8 cellular contexts compared by ENCODE assay signal in the genomic region with DNA sequence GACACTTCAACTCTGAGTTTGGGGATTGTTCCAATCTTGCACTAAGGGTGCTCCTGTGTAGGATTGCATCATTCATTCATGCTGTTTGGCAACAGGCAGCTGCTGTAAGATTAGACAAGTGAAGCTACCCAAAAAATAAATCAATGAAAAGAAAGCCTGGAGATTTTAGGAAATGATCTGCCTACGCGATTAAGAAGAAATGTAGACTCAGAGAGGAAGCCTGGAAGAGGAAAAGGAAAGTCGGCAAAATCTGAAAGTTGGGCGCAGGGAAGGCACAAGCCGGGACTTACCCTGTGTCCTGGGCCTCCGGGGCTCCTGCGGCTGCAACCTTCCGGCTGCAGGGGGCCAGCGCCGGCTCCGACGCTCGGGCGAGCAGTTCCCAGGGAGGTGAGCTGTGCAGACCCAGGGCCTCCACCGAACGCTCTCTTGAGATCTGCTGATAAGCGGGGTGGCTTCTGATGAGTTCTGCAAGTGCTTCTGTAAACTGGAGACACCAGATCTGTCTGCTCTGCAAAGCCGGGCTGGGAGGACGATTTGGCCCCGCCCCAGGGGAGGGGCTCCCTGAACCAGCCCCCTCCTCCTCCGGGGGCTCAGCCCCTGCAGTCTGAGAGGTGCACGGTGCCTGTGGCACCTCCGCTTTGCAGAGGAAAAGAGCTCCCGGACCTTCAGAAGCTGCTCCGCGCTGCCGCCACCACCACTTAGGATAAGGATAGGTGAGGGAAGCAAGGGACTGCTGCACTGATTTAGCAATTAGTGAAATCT. TPM values are rescaled to one million over a fixed set of nuclear protein-coding genes. Genes with fewer than 3 reads are reported as not detected.
DNase-seq lines count a peak whose midpoint lies in the region; ATAC-seq and TF ChIP-seq lines count a peak whose summit lies in the region.

No MANE protein-coding gene starts in this region.

- peak overlapping the region; percentile 78 to 93 (median 88) for H3K4me3 Mint-ChIP-seq in naive B cell
- H3K4me3 Mint-ChIP-seq in stimulated activated naive B cell treated with anti-CD40 and anti-IgM and Interleukin-4, amounts not matched to agents 10 μg/mL and 1 μg/mL and 100 μg/mL, for 72 hours: peak overlapping the region; percentile 78 to 82

- H3K9me3 ChIP-seq in OCI-LY7 (ENCODE audit: low read length) (no peaks in the 10 kb centered on the region), esophagus muscularis mucosa (no peaks in the 10 kb centered on the region)

- peaks cover 5 to 8% (median 7%) of the 10 kb centered on the region in 3 donors for H3K4me1 Mint-ChIP-seq in naive B cell
- H3K4me1 Mint-ChIP-seq in stimulated activated naive B cell treated with anti-CD40 and anti-IgM and Interleukin-4, amounts not matched to agents 10 μg/mL and 1 μg/mL and 100 μg/mL, for 72 hours: peaks cover 3 to 10% of the 10 kb centered on the region in 2 donors

- no peaks in the 10 kb centered on the region for H4K20me1 ChIP-seq in OCI-LY7 (ENCODE audit: insufficient read depth, low read length)

- peak overlapping the region in 3 of 6 donors; percentile 3 to 36 (median 29) for H3K27ac Mint-ChIP-seq in naive B cell
- no peak overlapping the region for H3K27ac Mint-ChIP-seq in stimulated activated naive B cell treated with anti-CD40 and anti-IgM and Interleukin-4, amounts not matched to agents 10 μg/mL and 1 μg/mL and 100 μg/mL, for 72 hours

- 2% methylated on average over 18 of the region's 27 CpGs for WGBS in esophagus muscularis mucosa

- H3K27me3 ChIP-seq in esophagus muscularis mucosa: no peaks in the 10 kb centered on the region

- H3K27ac ChIP-seq in OCI-LY7 (ENCODE audit: low read depth, low read length, poor library complexity, severe bottlenecking) (peak overlapping the region; percentile 67), esophagus muscularis mucosa (replicated peaks in 1 of 4) (peak overlapping the region in 3 of 4 donors; percentile 19 to 37 (median 36))

- no peaks in the 10 kb centered on the region for H3K9me3 Mint-ChIP-seq in naive B cell
- no peaks in the 10 kb centered on the region for H3K9me3 Mint-ChIP-seq in stimulated activated naive B cell treated with anti-CD40 and anti-IgM and Interleukin-4, amounts not matched to agents 10 μg/mL and 1 μg/mL and 100 μg/mL, for 72 hours

- peaks cover 34% of the 10 kb centered on the region for H3K36me3 ChIP-seq in OCI-LY7 (ENCODE audit: insufficient read depth, low read length)
- peaks cover 0 to 13% (median 4%) of the 10 kb centered on the region in 4 donors for H3K36me3 ChIP-seq in esophagus muscularis mucosa

- BruUV-seq in OCI-LY7 (replicated peaks; lab: Mats Ljungman, UMichigan): TSS peak; percentile 52

- no peaks in the 10 kb centered on the region for H3K36me3 Mint-ChIP-seq in naive B cell
- H3K36me3 Mint-ChIP-seq in stimulated activated naive B cell treated with anti-CD40 and anti-IgM and Interleukin-4, amounts not matched to agents 10 μg/mL and 1 μg/mL and 100 μg/mL, for 72 hours: peaks cover 11 to 24% of the 10 kb centered on the region in 2 donors

- H3K9me2 ChIP-seq in OCI-LY7 (ENCODE audit: insufficient read depth, low read length): no peaks in the 10 kb centered on the region

- DNase-seq in DMS 273 treated with DMSO at 0.1 percent for 48 hours (lab: John Stamatoyannopoulos, UW) (peak; percentile 12), HT1080 (ENCODE audit: low read depth) (peak; percentile 75), OCI-LY7 (ENCODE audit: low spot score) (peak; percentile 85), activated T-cell treated with anti-CD3 and anti-CD28 coated beads for 4 hours (peak; percentile 61), esophagus muscularis mucosa (ENCODE audit: extremely low spot score) (no peak), naive B cell (peak; percentile 70)
- peak; percentile 43 for DNase-seq in stimulated activated naive B cell treated with anti-CD40 and anti-IgM and Interleukin-4, amounts not matched to agents 10 μg/mL and 1 μg/mL and 100 μg/mL, for 72 hours

- peaks cover 6% of the 10 kb centered on the region; the same call in 1 of the 2 replicates for H3K79me2 ChIP-seq in OCI-LY7 (ENCODE audit: insufficient read depth, low read depth, low read length)

- peak overlapping the region; percentile 71 for H3K4me2 ChIP-seq in OCI-LY7 (ENCODE audit: low read length)

- H3K4me3 ChIP-seq in OCI-LY7 (ENCODE audit: low read depth, low read length, poor library complexity, severe bottlenecking) (peak overlapping the region; percentile 71), esophagus muscularis mucosa (peak overlapping the region; percentile 61 to 68 (median 65))

- ATAC-seq in GM21381 (IDR thresholded peaks at IDR 0.05; ENCODE audit: unreplicated experiment) (peak; percentile 96), naive B cell (ENCODE audit: low read depth in 2 of 2) (peak; percentile 95 to 96)
- peak; percentile 92 to 93 for ATAC-seq in stimulated activated naive B cell treated with anti-CD40 and anti-IgM and Interleukin-4, amounts not matched to agents 10 μg/mL and 1 μg/mL and 100 μg/mL, for 72 hours (replicated peaks)

- no peaks in the 10 kb centered on the region for H3K27me3 Mint-ChIP-seq in naive B cell
- H3K27me3 Mint-ChIP-seq in stimulated activated naive B cell treated with anti-CD40 and anti-IgM and Interleukin-4, amounts not matched to agents 10 μg/mL and 1 μg/mL and 100 μg/mL, for 72 hours: no peaks in the 10 kb centered on the region

- peak; percentile 51 for TF ChIP-seq CTCF in OCI-LY7 (conservative IDR thresholded peaks at IDR 0.05; ENCODE audit: low read length)
- TF ChIP-seq CTCF in esophagus muscularis mucosa (IDR thresholded peaks at IDR 0.05): peak in 2 of 3 experiments; percentile 5 to 47

- TF ChIP-seq POLR2A in esophagus muscularis mucosa (IDR thresholded peaks at IDR 0.05; ENCODE audit: low read depth): no peak

- POLR2A ChIA-PET in OCI-LY7 (lab: Charles Lee): interaction anchor here (0.6 to 2.2 kb wide), 4 partner anchors 17 to 44 kb away, joined by 3 to 8 read pairs (median 4); a partner anchor contains a TSS

- intact Hi-C loops in OCI-LY7 (cut with micrococcal nuclease; ENCODE audit: unreplicated experiment): loop anchor here (1.0 kb wide), 1 partner anchor 17 kb away; a partner anchor contains a TSS
- intact Hi-C loops in esophagus muscularis mucosa (cut with DNase I): no loop called here

- H2AFZ ChIP-seq in OCI-LY7 (ENCODE audit: low read length): peak overlapping the region; percentile 82

- TF ChIP-seq EP300 in esophagus muscularis mucosa (IDR thresholded peaks at IDR 0.05): no peak

- H3K4me1 ChIP-seq in OCI-LY7 (ENCODE audit: insufficient read depth, low read length, poor library complexity, severe bottlenecking): peaks cover 10% of the 10 kb centered on the region
- peaks cover 8 to 18% (median 9%) of the 10 kb centered on the region in 4 donors for H3K4me1 ChIP-seq in esophagus muscularis mucosa

- CTCF ChIA-PET in OCI-LY7 (lab: Charles Lee; ENCODE audit: unreplicated experiment): interaction anchor here (0.5 kb wide), 1 partner anchor 256 kb away, joined by 3 read pairs; no protein-coding TSS in a partner anchor

RNA-seq across cellular contexts. Expression of a gene that starts 17.4 kb away (rescaled TPM):
- total RNA-seq in HT1080 (2014; rRNA removed; shearing (Covaris generic)): 84.6 and 90.8 TPM in 2 replicates
- polyA plus RNA-seq in HT1080 (2015; cell fraction: cytosol; rRNA removed): 66.4 and 67.4 TPM in 2 replicates
- polyA plus RNA-seq in HT1080 (2015; cell fraction: nucleus; rRNA removed): 47.7 and 47.9 TPM in 2 replicates
- 62.9 and 64.7 TPM in 2 replicates for total RNA-seq in OCI-LY7 (2014; rRNA removed; shearing (Covaris generic))
- total RNA-seq in OCI-LY7 (2022) (45.1 and 55.3 TPM in 2 replicates), esophagus muscularis mucosa (10 to 100 TPM in 3 of 4 donors, 1 to 10 TPM in 1; 9.1 to 15.9 (median 13.1) TPM)
- polyA plus RNA-seq in naive B cell (ENCODE audit: low read depth in 6 of 6): 1 to 10 TPM in 5 of 6 donors, not detected in 1; 4.9 to 6.1 (median 5.8) TPM

RNA-seq across cellular contexts. Expression of a gene that starts 17.7 kb away (rescaled TPM):
- 376 and 435 TPM in 2 replicates for total RNA-seq in HT1080 (2014; rRNA removed; shearing (Covaris generic))
- polyA plus RNA-seq in HT1080 (2015; cell fraction: cytosol; rRNA removed): 333 and 336 TPM in 2 replicates
- polyA plus RNA-seq in HT1080 (2015; cell fraction: nucleus; rRNA removed): 501 and 505 TPM in 2 replicates
- 151 and 196 TPM in 2 replicates for total RNA-seq in OCI-LY7 (2014; rRNA removed; shearing (Covaris generic))
- 181 and 219 TPM in 2 replicates for total RNA-seq in OCI-LY7 (2022)
- 100 to 1,000 TPM in 1 of 4 donors, 10 to 100 TPM in 3; 86.6 to 104 (median 87.9) TPM for total RNA-seq in esophagus muscularis mucosa
- 100 to 1,000 TPM in 1 of 6 donors, 10 to 100 TPM in 5; 56.1 to 102 (median 83.4) TPM for polyA plus RNA-seq in naive B cell (ENCODE audit: low read depth in 6 of 6)

RNA-seq across cellular contexts. Expression of a gene that starts 30.2 kb away (rescaled TPM):
- total RNA-seq in HT1080 (2014; rRNA removed; shearing (Covaris generic)): 111 and 121 TPM in 2 replicates
- polyA plus RNA-seq in HT1080 (2015; cell fraction: cytosol; rRNA removed): 139 and 147 TPM in 2 replicates
- 205 and 241 TPM in 2 replicates for polyA plus RNA-seq in HT1080 (2015; cell fraction: nucleus; rRNA removed)
- 46.4 and 60.8 TPM in 2 replicates for total RNA-seq in OCI-LY7 (2014; rRNA removed; shearing (Covaris generic))
- total RNA-seq in OCI-LY7 (2022) (107 and 110 TPM in 2 replicates), esophagus muscularis mucosa (10 to 100 TPM; 71.4 to 93.2 (median 80.8) TPM)
- 100 to 1,000 TPM in 4 of 6 donors, 10 to 100 TPM in 2; 48.2 to 143 (median 132) TPM for polyA plus RNA-seq in naive B cell (ENCODE audit: low read depth in 6 of 6)

RNA-seq across cellular contexts. Expression of a gene that starts 58.9 kb away (rescaled TPM):
- total RNA-seq in HT1080 (2014; rRNA removed; shearing (Covaris generic)): 0.10 and 0.58 TPM in 2 replicates
- polyA plus RNA-seq in HT1080 (2015; cell fraction: cytosol; rRNA removed): 0.06 TPM in 2 replicates
- 1.5 and 2.3 TPM in 2 replicates for polyA plus RNA-seq in HT1080 (2015; cell fraction: nucleus; rRNA removed)
- 1.8 and 5.6 TPM in 2 replicates for total RNA-seq in OCI-LY7 (2014; rRNA removed; shearing (Covaris generic))
- 2.2 and 3.3 TPM in 2 replicates for total RNA-seq in OCI-LY7 (2022)
- 1 to 10 TPM in 2 of 4 donors, under 1 TPM in 2; 0.26 to 1.7 (median 0.94) TPM for total RNA-seq in esophagus muscularis mucosa
- under 1 TPM in 5 of 6 donors, not detected in 1; 0.15 to 0.63 (median 0.41) TPM for polyA plus RNA-seq in naive B cell (ENCODE audit: low read depth in 6 of 6)
